In genomic region chr6:54980511-54981275, GRCh38 we compare ENCODE assay signal across 2 cellular contexts.
TF ChIP-seq lines count a peak whose summit lies in the region.

No MANE protein-coding gene starts in this region.

TF ChIP-seq in SK-N-SH, 30 proteins besides CTCF, POLR2A, EP300 and RAD21 (continued from another document):
- TF ChIP-seq REST (IDR thresholded peaks at IDR 0.05; ENCODE audit: low read depth, low read length) (no peak), EZH2phosphoT487 (IDR thresholded peaks at IDR 0.05; ENCODE audit: borderline replicate concordance, low read depth) (no peak), USF2 (IDR thresholded peaks at IDR 0.05; ENCODE audit: borderline replicate concordance, low read depth, low read length) (no peak), FOXJ3 (CRISPR knock-in tag; IDR thresholded peaks at IDR 0.05) (no peak), MAX (IDR thresholded peaks at IDR 0.05; ENCODE audit: low read depth) (no peak), MEF2A (IDR thresholded peaks at IDR 0.05; ENCODE audit: borderline replicate concordance, low read depth) (no peak), TCF12 (IDR thresholded peaks at IDR 0.05) (no peak), ELF1 (IDR thresholded peaks at IDR 0.05) (no peak), PBX3 (IDR thresholded peaks at IDR 0.05) (no peak)

TF ChIP-seq in SK-N-SH treated with all-trans-retinoic acid at 6 μM for 48 hours, 23 proteins besides CTCF, POLR2A, EP300 and RAD21 (continued from another document):
- no peak for TF ChIP-seq CSRNP3 (CRISPR knock-in tag; IDR thresholded peaks at IDR 0.05)
- TF ChIP-seq SNAI2 (CRISPR knock-in tag; IDR thresholded peaks at IDR 0.05): no peak
- no peak for TF ChIP-seq ZFP30 (CRISPR knock-in tag; IDR thresholded peaks at IDR 0.05)
- TF ChIP-seq OSR1 (CRISPR knock-in tag; IDR thresholded peaks at IDR 0.05): no peak
- TF ChIP-seq TOX (CRISPR knock-in tag; IDR thresholded peaks at IDR 0.05; ENCODE audit: borderline replicate concordance): no peak
- no peak for TF ChIP-seq PPARA (CRISPR knock-in tag; IDR thresholded peaks at IDR 0.05; ENCODE audit: borderline replicate concordance)
